In the genomic region with DNA sequence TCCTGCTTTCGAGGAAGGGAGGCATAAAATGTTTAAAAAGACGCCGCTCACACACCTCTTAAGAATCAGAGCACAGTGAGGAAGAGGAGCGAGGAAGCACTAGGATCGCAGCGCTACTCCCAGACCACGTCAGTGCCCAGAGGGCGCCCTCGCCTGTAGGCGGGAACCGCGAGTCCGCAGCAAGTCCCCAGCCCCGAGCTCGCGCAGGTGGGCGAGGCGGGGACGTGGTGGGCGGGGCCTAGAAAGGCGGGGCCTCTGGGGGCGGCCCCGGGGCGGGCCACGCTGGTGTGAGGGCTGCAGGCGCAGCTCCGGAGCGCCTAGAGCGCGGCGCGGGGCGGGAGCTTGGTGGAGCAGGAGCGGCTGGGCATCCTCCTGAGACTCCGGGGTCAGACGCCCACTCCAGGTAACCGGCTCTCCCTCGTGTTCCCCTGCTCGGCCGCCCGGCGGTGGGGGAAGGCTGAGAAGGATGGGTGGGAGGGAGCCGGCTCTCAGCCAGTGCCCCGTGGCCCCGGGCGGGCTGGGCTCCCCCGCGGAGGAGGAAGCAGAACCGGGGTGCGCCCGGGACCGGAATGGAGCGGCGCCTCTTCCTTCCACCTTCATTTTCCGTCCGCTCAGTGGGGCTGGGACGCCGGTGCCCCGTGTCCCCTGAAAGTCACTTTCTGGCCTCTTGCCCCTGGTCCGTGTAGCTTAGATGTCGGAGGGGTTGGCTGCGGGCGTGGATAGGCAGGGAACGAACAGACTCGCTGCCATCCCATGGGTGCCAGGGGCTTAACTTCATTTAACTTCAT, we compare ENCODE assay signal across 8 cellular contexts. TPM values are rescaled to one million over a fixed set of nuclear protein-coding genes. Genes with fewer than 3 reads are reported as not detected.
DNase-seq lines count a peak whose midpoint lies in the region; ATAC-seq, FAIRE-seq and TF ChIP-seq lines count a peak whose summit lies in the region.

A gene (plus strand): TSS at position 280 of the 788 bp plus-strand sequence. CDS start 43,200 bp downstream, outside the sequence.

- H2BK15ac ChIP-seq in H1 (ENCODE audit: low read length): peak within 1 kb of the TSS; percentile 40; the same call in 1 of the 2 replicates

- H3K4me2 ChIP-seq in H1 (ENCODE audit: insufficient read depth in 1 of 2, low read depth in 2 of 2, low read length in 2 of 2): peak within 1 kb of the TSS; percentile 98 to 100

- H2BK120ac ChIP-seq in H1 (replicated peaks; ENCODE audit: low read depth, low read length): no peak within 1 kb of the TSS

- no peak within 1 kb of the TSS for H3K4ac ChIP-seq in H1 (replicated peaks; ENCODE audit: insufficient read length, low read depth, low read length)

- H3K27me3 ChIP-seq in HL-60 (ENCODE audit: insufficient read depth, poor library complexity, severe bottlenecking) (no peaks in the 10 kb centered on the region), H1 (replicated peaks in 1 of 4; ENCODE audit: control insufficient read depth in 3 of 4, extremely low read depth in 1 of 4, insufficient read depth in 3 of 4, low read length in 3 of 4) (peaks cover 0 to 9% (median 4%) of the 10 kb centered on the region in 4 experiments; a peak in 6 of 7 replicates)

- TF ChIP-seq POLR2A in H1 (IDR thresholded peaks at IDR 0.05; ENCODE audit: control extremely low read depth in 1 of 2, low read depth in 2 of 2, low read length in 2 of 2): peak in 1 of 2 experiments; percentile 80; a peak in 2 of 3 replicates

- no peaks in the 10 kb centered on the region for H4K20me1 ChIP-seq in H1 (replicated peaks in 1 of 2; ENCODE audit: control insufficient read depth in 1 of 2, insufficient read depth in 2 of 2, low read length in 2 of 2)

- H3K36me3 ChIP-seq in H1 (ENCODE audit: control insufficient read depth in 2 of 4, insufficient read depth in 4 of 4, low read length in 3 of 4): no peaks in the 10 kb centered on the region; a peak in 1 of 8 replicates

- peak within 1 kb of the TSS in 2 of 4 experiments; percentile 32 to 71; a peak in 4 of 7 replicates for H3K9ac ChIP-seq in H1 (replicated peaks in 1 of 4; ENCODE audit: extremely low read depth in 1 of 4, low read depth in 3 of 4, low read length in 3 of 4)

- no peak within 1 kb of the TSS for H2AK5ac ChIP-seq in H1 (ENCODE audit: low read depth, low read length)

- H3K4me1 ChIP-seq in H1 (replicated peaks in 1 of 4; ENCODE audit: control insufficient read depth in 3 of 4, insufficient read depth in 4 of 4, low read length in 3 of 4): peaks cover 0 to 7% (median 4%) of the 10 kb centered on the region in 4 experiments; a peak in 5 of 7 replicates

- H3K27ac ChIP-seq in HL-60 (replicated peaks) (peak within 1 kb of the TSS; percentile 83), H1 (ENCODE audit: low read depth, low read length) (no peak within 1 kb of the TSS)

- peak within 1 kb of the TSS; percentile 46 for H2AFZ ChIP-seq in H1 (ENCODE audit: low read length)

- no peak within 1 kb of the TSS for H2BK20ac ChIP-seq in H1 (ENCODE audit: low read length)

- TF ChIP-seq EP300 in H1 (IDR thresholded peaks at IDR 0.05; ENCODE audit: borderline replicate concordance in 1 of 2, low read depth in 2 of 2, low read length in 2 of 2): no peak

- TF ChIP-seq CTCF in HL-60 (IDR thresholded peaks at IDR 0.05; ENCODE audit: insufficient read depth, low read length) (peak; percentile 23), H1 (IDR thresholded peaks at IDR 0.05; ENCODE audit: control extremely low read depth in 1 of 3, insufficient read depth in 1 of 3, low read depth in 1 of 3, low read length in 3 of 3) (peak; percentile 57 to 76 (median 62))

- no peak within 1 kb of the TSS for H2BK12ac ChIP-seq in H1 (ENCODE audit: low read depth, low read length)

- H4K91ac ChIP-seq in H1 (replicated peaks; ENCODE audit: insufficient read length, low read length): no peak within 1 kb of the TSS

- WGBS in H1 (ENCODE audit: extremely low coverage in 1 of 2, insufficient coverage in 1 of 2, insufficient read length in 1 of 2, insufficient replicate concordance in 2 of 2, low coverage in 1 of 2, low lambda C conversion rate in 2 of 2, missing lambda C conversion rate in 1 of 2), 2 experiments: 4% methylated on average over 32 of the region's 65 CpGs; no CpG with 5 or more reads in 1 of the 2 experiments

- no peak within 1 kb of the TSS for H2BK5ac ChIP-seq in H1 (ENCODE audit: low read depth, low read length)

- TF ChIP-seq RAD21 in H1 (IDR thresholded peaks at IDR 0.05 in 1 of 2, conservative IDR thresholded peaks at IDR 0.05 in 1 of 2; ENCODE audit: low read depth in 2 of 2, low read length in 2 of 2): peak; percentile 66 to 69

- no peak for FAIRE-seq in H1 (lab: Jason Lieb, UNC)

- H3K4me3 ChIP-seq in HL-60 (replicated peaks; ENCODE audit: insufficient read depth, low read length) (peak within 1 kb of the TSS; percentile 93), H1 (ENCODE audit: extremely low read depth in 1 of 4, insufficient read depth in 2 of 4, low read depth in 3 of 4, low read length in 4 of 4) (peak within 1 kb of the TSS; percentile 70 to 82 (median 79))

- H4K8ac ChIP-seq in H1 (ENCODE audit: extremely low read depth, insufficient read depth, low read length): peak within 1 kb of the TSS; percentile 39; the same call in 1 of the 2 replicates

- CTCF ChIA-PET in H1 (lab: Charles Lee; ENCODE audit: partially characterized antibody): interaction anchor here (0.7 to 1.9 kb wide), 10 partner anchors 10 to 245 kb away, joined by 3 to 9 read pairs (median 4); no protein-coding TSS in a partner anchor

- H3K18ac ChIP-seq in H1 (ENCODE audit: extremely low read depth, low read length): peak within 1 kb of the TSS; percentile 83

- ATAC-seq in GM19467 (IDR thresholded peaks at IDR 0.05; ENCODE audit: unreplicated experiment): peak; percentile 81

- DNase-seq in COLO668 (lab: John Stamatoyannopoulos, UW; ENCODE audit: unreplicated experiment): peak; percentile 96
- peak; percentile 81 to 95 for DNase-seq in HL-60 (ENCODE audit: low read depth in 1 of 2, low spot score in 1 of 2)
- DNase-seq in NK-92 (lab: John Stamatoyannopoulos, UW; ENCODE audit: unreplicated experiment): peak; percentile 35
- DNase-seq in activated CD8-positive, alpha-beta memory T cell treated with anti-CD3 and anti-CD28 coated beads for 4 hours (ENCODE audit: low read depth in 2 of 2): peak; percentile 78 to 83
- DNase-seq in H1 (ENCODE audit: low read depth in 1 of 2, low spot score in 2 of 2): peak; percentile 90 to 99
- peak; percentile 96 for DNase-seq in mesenteric fat pad (ENCODE audit: low spot score)
- peak; percentile 85 for DNase-seq in stimulated activated CD8-positive, alpha-beta memory T cell treated with anti-CD3 and anti-CD28 coated beads, Interleukin-15, amount 100 ng/mL, for 24 hours (ENCODE audit: low read depth)

- no peak within 1 kb of the TSS for H3K56ac ChIP-seq in H1 (replicated peaks; ENCODE audit: insufficient read length, low read depth, low read length)

- no peak within 1 kb of the TSS for H4K5ac ChIP-seq in H1 (ENCODE audit: insufficient read length, low read depth, low read length)

- no peaks in the 10 kb centered on the region for H3K79me1 ChIP-seq in H1 (ENCODE audit: low read depth, low read length)

- no peak within 1 kb of the TSS for H3K14ac ChIP-seq in H1 (ENCODE audit: insufficient read length)

- H3K23ac ChIP-seq in H1 (ENCODE audit: insufficient read length): no peak within 1 kb of the TSS

- POLR2A ChIA-PET in H1 (lab: Charles Lee; ENCODE audit: partially characterized antibody): no interaction called here

- H3K23me2 ChIP-seq in H1 (ENCODE audit: low read depth, low read length): peaks cover 12% of the 10 kb centered on the region

- no peaks in the 10 kb centered on the region for H3K9me3 ChIP-seq in H1 (ENCODE audit: insufficient read depth in 2 of 2, low read depth in 1 of 2, low read length in 1 of 2)

- peaks cover 0 to 14% of the 10 kb centered on the region in 2 experiments; a peak in 2 of 4 replicates for H3K79me2 ChIP-seq in H1 (ENCODE audit: control insufficient read depth in 1 of 2, insufficient read depth in 2 of 2, low read length in 2 of 2)

TF ChIP-seq in H1, 55 proteins besides CTCF, POLR2A, EP300 and RAD21 (continues in another document):
- TF ChIP-seq TAF1 (IDR thresholded peaks at IDR 0.05; ENCODE audit: low read depth, low read length): peak; percentile 71; the same call in 1 of the 2 replicates
- no peak for TF ChIP-seq HDAC2 (IDR thresholded peaks at IDR 0.05; ENCODE audit: borderline replicate concordance in 1 of 2, low read depth in 2 of 2, low read length in 2 of 2)
- TF ChIP-seq SIRT6 (IDR thresholded peaks at IDR 0.05; ENCODE audit: low read length): no peak
- peak; percentile 44; the same call in 1 of the 2 replicates for TF ChIP-seq FOSL1 (IDR thresholded peaks at IDR 0.05; ENCODE audit: insufficient read depth, low read depth, low read length)
- peak; percentile 65 for TF ChIP-seq POLR2AphosphoS5 (IDR thresholded peaks at IDR 0.05; ENCODE audit: low read depth, low read length)
- no peak for TF ChIP-seq NRF1 (IDR thresholded peaks at IDR 0.05; ENCODE audit: low read depth, low read length)
- TF ChIP-seq CHD2 (IDR thresholded peaks at IDR 0.05; ENCODE audit: low read length): no peak
- TF ChIP-seq SAP30 (IDR thresholded peaks at IDR 0.05; ENCODE audit: insufficient read depth, insufficient replicate concordance, low read length): no peak
- no peak for TF ChIP-seq RXRA (IDR thresholded peaks at IDR 0.05; ENCODE audit: insufficient read depth, low read depth, low read length)
- no peak for TF ChIP-seq EGR1 (IDR thresholded peaks at IDR 0.05; ENCODE audit: borderline replicate concordance, low read depth, low read length)
- TF ChIP-seq CBX8 (IDR thresholded peaks at IDR 0.05; ENCODE audit: borderline replicate concordance, low read depth, low read length): no peak
- peak; percentile 89 for TF ChIP-seq KDM4A (IDR thresholded peaks at IDR 0.05; ENCODE audit: low read depth, low read length, severe bottlenecking)
- peak; percentile 49 to 56; a peak in 1 of 4 replicates for TF ChIP-seq SIN3A (conservative IDR thresholded peaks at IDR 0.05 in 1 of 2, IDR thresholded peaks at IDR 0.05 in 1 of 2; ENCODE audit: low read depth in 1 of 2, low read length in 2 of 2)
- no peak for TF ChIP-seq BCL11A (IDR thresholded peaks at IDR 0.05; ENCODE audit: low read depth in 2 of 2, low read length in 2 of 2)

RNA-seq across cellular contexts. Expression of the gene that starts here (rescaled TPM):
- total RNA-seq in H1 (2021; fragmentation: NEBNext Ultra II Directional; extraction: Animal tissue kit (Norgen Biotek cat#: 25700)): 8.8 and 13.0 TPM in 2 replicates
- 16.5 and 16.6 TPM in 2 replicates for polyA plus RNA-seq in H1 (2011; rRNA removed)
- 13.1 TPM for polyA plus RNA-seq in H1 (2011; cell fraction: cytosol; rRNA removed)
- 6.9 TPM for polyA plus RNA-seq in H1 (2011; cell fraction: nucleus; rRNA removed)
- 12.7 to 27.4 TPM (median 22.8 TPM) in 4 replicates for polyA plus RNA-seq in H1 (2012, experiment 1 of 2)
- 2.3 TPM for polyA plus RNA-seq in H1 (2012, experiment 2 of 2)
- 7.8 TPM for polyA plus RNA-seq in H1 (2013, experiment 1 of 2)
- polyA plus RNA-seq in H1 (2013, experiment 2 of 2): 8.8 TPM
- polyA minus RNA-seq in H1 (2011; rRNA and poly(A)+ RNA removed): 44.6 and 48.6 TPM in 2 replicates
- polyA minus RNA-seq in H1 (2011; cell fraction: cytosol; rRNA and poly(A)+ RNA removed): 9.0 TPM
- 14.6 TPM for polyA minus RNA-seq in H1 (2011; cell fraction: nucleus; rRNA and poly(A)+ RNA removed)
- 15.3 TPM for total RNA-seq in mesenteric fat pad

Comparison
In these comparisons a context has a peak if more than half of its experiments do, and no peak if none do; other contexts are left out.
1. DNase-seq: peak in every context shown above with its lines; median percentile 96 in COLO668; 96 in mesenteric fat pad; 94 in H1; 88 in HL-60; 85 in stimulated activated CD8-positive, alpha-beta memory T cell treated with anti-CD3 and anti-CD28 coated beads, Interleukin-15, amount 100 ng/mL, for 24 hours; 80 in activated CD8-positive, alpha-beta memory T cell treated with anti-CD3 and anti-CD28 coated beads for 4 hours; 35 in NK-92.